10 cellular contexts compared by ENCODE assay signal in genomic region chr1:244778356-244778755, GRCh38. TPM values are rescaled to one million over a fixed set of nuclear protein-coding genes. Genes with fewer than 3 reads are reported as not detected.
DNase-seq lines count a peak whose midpoint lies in the region; FAIRE-seq and TF ChIP-seq lines count a peak whose summit lies in the region.
"Had no signal": no experiment of that assay in that cellular context is flagged by ENCODE, and none has a peak within 500 bp of the region (broad histone marks: within the 10 kb centered on the region; RNA-seq: fewer than 3 reads in every experiment).

No MANE protein-coding gene starts in this region.

- no peak overlapping the region for H3K27ac ChIP-seq in esophagus squamous epithelium

- H3K27me3 ChIP-seq in esophagus squamous epithelium: no peaks in the 10 kb centered on the region

- 16 to 20% methylated on average over 2 of the region's 2 CpGs for WGBS in esophagus squamous epithelium, 2 donors

- H3K9me3 ChIP-seq in esophagus squamous epithelium: no peaks in the 10 kb centered on the region

- TF ChIP-seq POLR2A in esophagus squamous epithelium (IDR thresholded peaks at IDR 0.05): no peak
- no peak for TF ChIP-seq POLR2A in erythroblast (IDR thresholded peaks at IDR 0.05; ENCODE audit: low read length)

- DNase-seq in HCEC 1CT: peak; percentile 91
- DNase-seq in RCC 7860 (ENCODE audit: low spot score): peak; percentile 77
- peak; percentile 29 for DNase-seq in epidermal melanocyte (ENCODE audit: insufficient read length, low spot score)
- peak; percentile 93 for DNase-seq in renal cortical epithelial cell (ENCODE audit: low read depth)
- DNase-seq in SHP77 treated with DMSO at 0.1 percent for 48 hours (lab: John Stamatoyannopoulos, UW): no peak
- DNase-seq in esophagus squamous epithelium (lab: John Stamatoyannopoulos, UW): no peak
- no peak for DNase-seq in erythroblast (lab: John Stamatoyannopoulos, UW)
- DNase-seq: activated CD4-positive, alpha-beta T cell treated with anti-CD3 and anti-CD28 coated beads for 48 hours; hippocampal formation; stimulated activated CD4-positive, alpha-beta T cell treated with anti-CD3 and anti-CD28 coated beads, Interleukin-2, amount 100 ng/mL, for 24 hours had no signal

- H3K36me3 ChIP-seq in esophagus squamous epithelium: no peaks in the 10 kb centered on the region

- FAIRE-seq in RCC 7860 (lab: Jason Lieb, UNC): peak; percentile 85

- no peaks in the 10 kb centered on the region for H3K4me1 ChIP-seq in esophagus squamous epithelium

- TF ChIP-seq CTCF in esophagus squamous epithelium (IDR thresholded peaks at IDR 0.05): no peak

- intact Hi-C loops in esophagus squamous epithelium (cut with DNase I): no loop called here

- no peak overlapping the region for H3K4me3 ChIP-seq in esophagus squamous epithelium

RNA-seq across cellular contexts. Expression of gene COX20, which starts 57.1 kb away (rescaled TPM):
- total RNA-seq in renal cortical epithelial cell: 26.6 and 55.0 TPM in 2 replicates
- total RNA-seq in esophagus squamous epithelium: 10 to 100 TPM; 19.2 to 48.4 (median 37.0) TPM

Comparison
In these comparisons a context has a peak if more than half of its experiments do, and no peak if none do; other contexts are left out.
1. DNase-seq: peak in HCEC 1CT (single experiment), RCC 7860 (single experiment), epidermal melanocyte (single experiment) and renal cortical epithelial cell (single experiment); none in SHP77 treated with DMSO at 0.1 percent for 48 hours (single experiment), esophagus squamous epithelium (single experiment) and erythroblast (0 of 2).